1 cellular context compared by ENCODE assay signal in the genomic region with DNA sequence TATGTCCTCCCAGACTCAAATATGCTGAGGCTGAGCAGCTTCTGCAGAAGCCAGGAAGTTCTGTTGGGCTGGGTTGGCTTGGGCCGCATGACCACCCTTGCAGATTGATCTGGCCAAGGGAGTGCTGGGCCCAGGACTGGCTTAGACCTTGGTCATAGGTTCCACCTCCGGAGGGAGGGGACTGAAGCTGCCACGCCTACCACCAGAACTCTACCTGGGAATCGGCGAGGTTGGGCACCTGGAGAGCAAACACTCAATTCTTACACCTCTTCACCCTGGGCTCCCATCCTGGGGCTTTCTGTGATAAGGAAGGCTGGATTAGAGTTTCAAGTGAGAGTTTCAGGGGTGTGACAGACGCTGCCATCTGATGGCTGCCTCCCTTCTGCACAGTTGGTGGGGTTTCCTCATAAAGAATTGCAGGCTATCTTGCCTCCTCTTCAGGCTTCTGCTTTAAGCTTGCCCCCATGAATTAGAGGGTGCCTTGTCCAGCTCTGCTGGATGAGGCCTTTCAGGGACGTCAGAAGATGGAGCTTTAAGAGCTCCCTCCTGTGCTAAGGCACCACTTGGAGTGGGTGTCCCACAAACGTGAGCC.
TF ChIP-seq lines count a peak whose summit lies in the region.

No MANE protein-coding gene starts in this region.

TF ChIP-seq in HCT116, 20 proteins besides CTCF, POLR2A, EP300 and RAD21:
- TF ChIP-seq JUND (IDR thresholded peaks at IDR 0.05): no peak
- TF ChIP-seq, protein P1, sequence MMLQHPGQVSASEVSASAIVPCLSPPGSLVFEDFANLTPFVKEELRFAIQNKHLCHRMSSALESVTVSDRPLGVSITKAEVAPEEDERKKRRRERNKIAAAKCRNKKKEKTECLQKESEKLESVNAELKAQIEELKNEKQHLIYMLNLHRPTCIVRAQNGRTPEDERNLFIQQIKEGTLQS (IDR thresholded peaks at IDR 0.05): no peak
- no peak for TF ChIP-seq SP1 (IDR thresholded peaks at IDR 0.05; ENCODE audit: low read depth)
- TF ChIP-seq FOSL1 (IDR thresholded peaks at IDR 0.05; ENCODE audit: low read depth): no peak
- no peak for TF ChIP-seq CEBPB (IDR thresholded peaks at IDR 0.05; ENCODE audit: low read depth)
- TF ChIP-seq SRF (IDR thresholded peaks at IDR 0.05; ENCODE audit: low read depth): no peak
- TF ChIP-seq ELF1 (IDR thresholded peaks at IDR 0.05; ENCODE audit: borderline replicate concordance, low read depth): no peak
